1 cellular context compared by ENCODE assay signal in genomic region chr15:41558400-41559238, GRCh38.
TF ChIP-seq lines count a peak whose summit lies in the region.

TYRO3 (plus strand) TSS chr15:41559212; CDS start chr15:41559258, 46 bp downstream.

TF ChIP-seq in SK-N-SH treated with all-trans-retinoic acid at 6 μM for 48 hours, 23 proteins besides CTCF, POLR2A, EP300 and RAD21 (continued from another document):
- no peak for TF ChIP-seq CSRNP3 (CRISPR knock-in tag; IDR thresholded peaks at IDR 0.05)
- TF ChIP-seq ZNF565 (CRISPR knock-in tag; conservative IDR thresholded peaks at IDR 0.05; ENCODE audit: low read depth), result no peak
